Comparison of ENCODE assay signal across 12 cellular contexts in genomic region chr2:204645018-204645775, GRCh38.
DNase-seq lines count a peak whose midpoint lies in the region; ATAC-seq, FAIRE-seq and TF ChIP-seq lines count a peak whose summit lies in the region.
"Had no signal": no experiment of that assay in that cellular context is flagged by ENCODE, and none has a peak within 500 bp of the region (broad histone marks: within the 10 kb centered on the region; RNA-seq: fewer than 3 reads in every experiment).

No MANE protein-coding gene starts in this region.

- H3K4me3 ChIP-seq in A549 = no peak overlapping the region
- H3K4me3 ChIP-seq: thyroid gland had no signal

- POLR2A ChIA-PET in A549 (lab: Yijun Ruan, JAX) = no interaction called here

- no peak for FAIRE-seq in A549 (lab: Jason Lieb, UNC)

- no peaks in the 10 kb centered on the region for H3K9me3 ChIP-seq in A549
- H3K9me3 ChIP-seq: thyroid gland had no signal

- TF ChIP-seq EP300 in A549 (IDR thresholded peaks at IDR 0.05) = no peak

- CTCF ChIA-PET in A549 (lab: Yijun Ruan, JAX) = no interaction called here

- intact Hi-C loops in posterior vena cava (cut with DNase I) = no loop called here

- ATAC-seq in A549 (peak in 1 of 2 experiments; percentile 70; a peak in 3 of 6 replicates), foreskin keratinocyte (peak; percentile 48), GM21825 (IDR thresholded peaks at IDR 0.05; ENCODE audit: unreplicated experiment) (no peak)

- H3K27ac ChIP-seq in A549 (no peak overlapping the region), VCaP (peak overlapping the region; percentile 55), foreskin keratinocyte (no peak overlapping the region)

- TF ChIP-seq CTCF in A549 (IDR thresholded peaks at IDR 0.05) (no peak), VCaP (conservative IDR thresholded peaks at IDR 0.05) (no peak), foreskin keratinocyte (conservative IDR thresholded peaks at IDR 0.05) (no peak)

- H3K27me3 ChIP-seq in foreskin keratinocyte = no peaks in the 10 kb centered on the region
- H3K27me3 ChIP-seq: thyroid gland had no signal

- no peak for TF ChIP-seq POLR2A in A549 (IDR thresholded peaks at IDR 0.05; ENCODE audit: low read length)

- H3K4me1 ChIP-seq in A549 = peaks cover 15% of the 10 kb centered on the region; the same call in 2 of the 3 replicates
- no peaks in the 10 kb centered on the region for H3K4me1 ChIP-seq in foreskin keratinocyte

- WGBS in A549 (ENCODE audit: missing lambda C conversion rate) = 3% methylated on average over 1 of the region's 1 CpG

- peak; percentile 14 to 36 for DNase-seq in A549 (ENCODE audit: low read depth in 1 of 2, low spot score in 1 of 2)
- DNase-seq in HS-27A (ENCODE audit: low read depth) = peak; percentile 22
- no peak for DNase-seq in foreskin keratinocyte
- no peak for DNase-seq in effector CD8-positive, alpha-beta T cell (lab: John Stamatoyannopoulos, UW)
- no peak for DNase-seq in posterior vena cava (ENCODE audit: low spot score)
- DNase-seq in NCI-H2227 treated with DMSO at 0.1 percent for 48 hours (lab: John Stamatoyannopoulos, UW) = no peak
- DNase-seq: foreskin melanocyte, Karpas-422, NCI-H1930, thyroid gland had no signal

- peak overlapping the region; percentile 29 for H3K4me2 ChIP-seq in A549

- TF ChIP-seq RAD21 in A549 (conservative IDR thresholded peaks at IDR 0.05 in 1 of 2, IDR thresholded peaks at IDR 0.05 in 1 of 2) = no peak

TF ChIP-seq in A549, 52 proteins besides CTCF, POLR2A, EP300 and RAD21:
- TF ChIP-seq CEBPB (IDR thresholded peaks at IDR 0.05) (no peak), FOSL2 (IDR thresholded peaks at IDR 0.05) (no peak), FOSL2 (CRISPR knock-in tag; IDR thresholded peaks at IDR 0.05) (peak; percentile 39), MAX (IDR thresholded peaks at IDR 0.05) (no peak)

Comparison
In these comparisons a context has a peak if more than half of its experiments do, and no peak if none do; other contexts are left out.
1. DNase-seq: peak in A549 (2 of 2) and HS-27A (single experiment); none in foreskin keratinocyte (0 of 2), effector CD8-positive, alpha-beta T cell (single experiment), posterior vena cava (single experiment) and NCI-H2227 treated with DMSO at 0.1 percent for 48 hours (single experiment).